ENCODE assay signal across 1 cellular context in the genomic region with DNA sequence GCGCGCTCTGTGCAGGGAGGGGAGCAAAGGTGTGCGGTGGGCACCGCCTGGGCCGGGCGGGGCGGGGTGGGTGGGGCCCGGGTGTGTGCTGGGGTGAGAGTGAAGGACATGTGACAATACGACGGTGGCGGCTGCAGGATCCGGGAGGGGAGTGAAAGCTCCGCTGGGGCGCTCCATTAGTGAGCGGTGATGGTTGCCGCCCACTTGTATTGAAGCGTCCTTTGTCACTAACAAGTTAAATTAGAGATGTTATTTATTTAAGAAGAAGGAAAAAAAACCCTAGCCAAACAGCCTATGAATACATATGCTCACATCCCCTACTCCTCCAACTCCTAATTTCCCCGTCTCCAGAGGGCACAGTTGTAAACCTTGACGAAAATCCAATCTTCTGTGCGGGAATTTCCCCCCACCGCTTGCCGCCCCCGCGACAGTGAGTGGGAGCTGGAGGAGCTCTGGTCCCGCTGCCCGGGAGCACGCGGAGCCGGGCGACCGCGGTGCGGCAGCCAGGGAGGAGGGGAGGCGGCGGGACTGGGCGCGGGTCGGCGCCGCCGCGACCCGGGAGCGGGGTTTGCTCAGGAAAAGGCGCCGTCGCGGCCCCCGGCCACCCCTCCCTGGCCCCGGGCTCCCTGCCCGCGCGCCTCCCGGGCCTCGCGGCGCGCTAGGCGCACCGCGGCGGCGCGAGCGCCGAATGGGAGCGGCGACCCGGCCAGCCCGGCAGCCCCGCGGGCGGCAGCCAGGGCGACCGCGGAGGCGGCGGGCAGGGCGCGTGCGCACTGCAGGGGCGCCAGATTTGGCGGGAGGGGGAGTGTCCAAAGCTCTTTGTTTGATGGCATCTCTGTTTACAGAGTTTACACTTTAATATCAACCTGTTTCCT.
A peak's percentile ranks its signal among the peaks of the same experiment; 100 is the strongest.
TF ChIP-seq lines count a peak whose summit lies in the region.

Gene MYB (plus strand): TSS at position 851 of the 875 bp plus-strand sequence. CDS start 206 bp downstream, outside the sequence.

TF ChIP-seq in HEK293, 187 proteins besides CTCF, POLR2A, EP300 and RAD21 (continued from another document and continues in another):
- TF ChIP-seq ZBTB11 (tag by site-specific recombination; conservative IDR thresholded peaks at IDR 0.05; ENCODE audit: low read depth): no peak
- no peak for TF ChIP-seq TCF7L2 (IDR thresholded peaks at IDR 0.05; ENCODE audit: borderline replicate concordance, low read depth, low read length)
- no peak for TF ChIP-seq ZNF416 (tag by site-specific recombination; IDR thresholded peaks at IDR 0.05)
- no peak for TF ChIP-seq ZNF596 (tag by site-specific recombination; IDR thresholded peaks at IDR 0.05)
- no peak for TF ChIP-seq ZNF670 (tag by site-specific recombination; IDR thresholded peaks at IDR 0.05; ENCODE audit: low read depth)
- TF ChIP-seq ZNF433 (tag by site-specific recombination; IDR thresholded peaks at IDR 0.05; ENCODE audit: low read depth): no peak
- TF ChIP-seq KLF9 (tag by site-specific recombination; IDR thresholded peaks at IDR 0.05; ENCODE audit: low read depth): peak; percentile 77; the same call in 1 of the 2 replicates
- no peak for TF ChIP-seq ZNF366 (tag by site-specific recombination; conservative IDR thresholded peaks at IDR 0.05)
- TF ChIP-seq ZNF140 (tag by site-specific recombination; IDR thresholded peaks at IDR 0.05): no peak
- TF ChIP-seq, protein P1, sequence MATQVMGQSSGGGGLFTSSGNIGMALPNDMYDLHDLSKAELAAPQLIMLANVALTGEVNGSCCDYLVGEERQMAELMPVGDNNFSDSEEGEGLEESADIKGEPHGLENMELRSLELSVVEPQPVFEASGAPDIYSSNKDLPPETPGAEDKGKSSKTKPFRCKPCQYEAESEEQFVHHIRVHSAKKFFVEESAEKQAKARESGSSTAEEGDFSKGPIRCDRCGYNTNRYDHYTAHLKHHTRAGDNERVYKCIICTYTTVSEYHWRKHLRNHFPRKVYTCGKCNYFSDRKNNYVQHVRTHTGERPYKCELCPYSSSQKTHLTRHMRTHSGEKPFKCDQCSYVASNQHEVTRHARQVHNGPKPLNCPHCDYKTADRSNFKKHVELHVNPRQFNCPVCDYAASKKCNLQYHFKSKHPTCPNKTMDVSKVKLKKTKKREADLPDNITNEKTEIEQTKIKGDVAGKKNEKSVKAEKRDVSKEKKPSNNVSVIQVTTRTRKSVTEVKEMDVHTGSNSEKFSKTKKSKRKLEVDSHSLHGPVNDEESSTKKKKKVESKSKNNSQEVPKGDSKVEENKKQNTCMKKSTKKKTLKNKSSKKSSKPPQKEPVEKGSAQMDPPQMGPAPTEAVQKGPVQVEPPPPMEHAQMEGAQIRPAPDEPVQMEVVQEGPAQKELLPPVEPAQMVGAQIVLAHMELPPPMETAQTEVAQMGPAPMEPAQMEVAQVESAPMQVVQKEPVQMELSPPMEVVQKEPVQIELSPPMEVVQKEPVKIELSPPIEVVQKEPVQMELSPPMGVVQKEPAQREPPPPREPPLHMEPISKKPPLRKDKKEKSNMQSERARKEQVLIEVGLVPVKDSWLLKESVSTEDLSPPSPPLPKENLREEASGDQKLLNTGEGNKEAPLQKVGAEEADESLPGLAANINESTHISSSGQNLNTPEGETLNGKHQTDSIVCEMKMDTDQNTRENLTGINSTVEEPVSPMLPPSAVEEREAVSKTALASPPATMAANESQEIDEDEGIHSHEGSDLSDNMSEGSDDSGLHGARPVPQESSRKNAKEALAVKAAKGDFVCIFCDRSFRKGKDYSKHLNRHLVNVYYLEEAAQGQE (tag by site-specific recombination; IDR thresholded peaks at IDR 0.05): no peak
- no peak for TF ChIP-seq ZNF677 (tag by site-specific recombination; IDR thresholded peaks at IDR 0.05)
- TF ChIP-seq BCL6B (tag by site-specific recombination; IDR thresholded peaks at IDR 0.05): no peak
- TF ChIP-seq ZNF2 (tag by site-specific recombination; IDR thresholded peaks at IDR 0.05): no peak
- TF ChIP-seq GLIS2 (tag by site-specific recombination; IDR thresholded peaks at IDR 0.05): peak; percentile 73
- no peak for TF ChIP-seq FEZF1 (tag by site-specific recombination; IDR thresholded peaks at IDR 0.05)
- TF ChIP-seq ZSCAN23 (tag by site-specific recombination; IDR thresholded peaks at IDR 0.05): no peak
- TF ChIP-seq ZNF488 (tag by site-specific recombination; IDR thresholded peaks at IDR 0.05): no peak
- TF ChIP-seq, protein P2, sequence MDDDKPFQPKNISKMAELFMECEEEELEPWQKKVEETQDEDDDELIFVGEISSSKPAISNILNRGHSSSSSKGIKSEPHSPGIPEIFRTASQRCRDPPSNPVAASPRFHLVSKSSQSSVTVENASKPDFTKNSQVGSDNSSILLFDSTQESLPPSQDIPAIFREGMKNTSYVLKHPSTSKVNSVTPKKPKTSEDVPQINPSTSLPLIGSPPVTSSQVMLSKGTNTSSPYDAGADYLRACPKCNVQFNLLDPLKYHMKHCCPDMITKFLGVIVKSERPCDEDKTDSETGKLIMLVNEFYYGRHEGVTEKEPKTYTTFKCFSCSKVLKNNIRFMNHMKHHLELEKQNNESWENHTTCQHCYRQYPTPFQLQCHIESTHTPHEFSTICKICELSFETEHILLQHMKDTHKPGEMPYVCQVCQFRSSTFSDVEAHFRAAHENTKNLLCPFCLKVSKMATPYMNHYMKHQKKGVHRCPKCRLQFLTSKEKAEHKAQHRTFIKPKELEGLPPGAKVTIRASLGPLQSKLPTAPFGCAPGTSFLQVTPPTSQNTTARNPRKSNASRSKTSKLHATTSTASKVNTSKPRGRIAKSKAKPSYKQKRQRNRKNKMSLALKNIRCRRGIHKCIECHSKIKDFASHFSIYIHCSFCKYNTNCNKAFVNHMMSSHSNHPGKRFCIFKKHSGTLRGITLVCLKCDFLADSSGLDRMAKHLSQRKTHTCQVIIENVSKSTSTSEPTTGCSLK (tag by site-specific recombination; IDR thresholded peaks at IDR 0.05): no peak
- no peak for TF ChIP-seq ZNF157 (tag by site-specific recombination; IDR thresholded peaks at IDR 0.05)
- no peak for TF ChIP-seq ZNF404 (tag by site-specific recombination; IDR thresholded peaks at IDR 0.05)
- no peak for TF ChIP-seq ZNF426 (tag by site-specific recombination; IDR thresholded peaks at IDR 0.05)
- no peak for TF ChIP-seq ZNF132 (tag by site-specific recombination; IDR thresholded peaks at IDR 0.05; ENCODE audit: borderline replicate concordance)
- TF ChIP-seq ZNF184 (tag by site-specific recombination; IDR thresholded peaks at IDR 0.05): no peak
- TF ChIP-seq ZNF23 (tag by site-specific recombination; IDR thresholded peaks at IDR 0.05; ENCODE audit: borderline replicate concordance): no peak
- no peak for TF ChIP-seq ZNF133 (tag by site-specific recombination; IDR thresholded peaks at IDR 0.05)
- no peak for TF ChIP-seq ZNF76 (tag by site-specific recombination; IDR thresholded peaks at IDR 0.05; ENCODE audit: borderline replicate concordance, low read depth)
- no peak for TF ChIP-seq SETDB1 (IDR thresholded peaks at IDR 0.05; ENCODE audit: insufficient read length, low read length)
- no peak for TF ChIP-seq ZNF223 (tag by site-specific recombination; IDR thresholded peaks at IDR 0.05)
- TF ChIP-seq ZNF341 (tag by site-specific recombination; IDR thresholded peaks at IDR 0.05; ENCODE audit: low read depth): peak; percentile 48
- no peak for TF ChIP-seq AEBP2 (tag by site-specific recombination; IDR thresholded peaks at IDR 0.05; ENCODE audit: borderline replicate concordance)
- 0 out of 2 replicates have a peak, but pooled peaks have one; percentile 39 for TF ChIP-seq KLF16 (tag by site-specific recombination; IDR thresholded peaks at IDR 0.05)
- no peak for TF ChIP-seq ZNF555 (tag by site-specific recombination; conservative IDR thresholded peaks at IDR 0.05)
- TF ChIP-seq ZFP41 (tag by site-specific recombination; IDR thresholded peaks at IDR 0.05; ENCODE audit: borderline replicate concordance): no peak
- TF ChIP-seq ZNF704 (tag by site-specific recombination; IDR thresholded peaks at IDR 0.05): no peak
- TF ChIP-seq ZNF747 (tag by site-specific recombination; IDR thresholded peaks at IDR 0.05): no peak
- TF ChIP-seq HIC1 (tag by site-specific recombination; IDR thresholded peaks at IDR 0.05): no peak
- TF ChIP-seq BCL11B (tag by site-specific recombination; IDR thresholded peaks at IDR 0.05; ENCODE audit: low read depth): no peak
- TF ChIP-seq BCL11A (tag by site-specific recombination; IDR thresholded peaks at IDR 0.05; ENCODE audit: low read depth): no peak
- TF ChIP-seq MYNN (tag by site-specific recombination; IDR thresholded peaks at IDR 0.05; ENCODE audit: borderline replicate concordance): no peak
- peak; percentile 41; the same call in 1 of the 2 replicates for TF ChIP-seq IKZF3 (tag by site-specific recombination; IDR thresholded peaks at IDR 0.05)
- TF ChIP-seq ZSCAN30 (tag by site-specific recombination; IDR thresholded peaks at IDR 0.05): peak; percentile 23; the same call in 1 of the 2 replicates
- TF ChIP-seq ZNF354C (tag by site-specific recombination; IDR thresholded peaks at IDR 0.05; ENCODE audit: borderline replicate concordance, low read depth): no peak
